ENCODE assay signal across 10 cellular contexts in the genomic region with DNA sequence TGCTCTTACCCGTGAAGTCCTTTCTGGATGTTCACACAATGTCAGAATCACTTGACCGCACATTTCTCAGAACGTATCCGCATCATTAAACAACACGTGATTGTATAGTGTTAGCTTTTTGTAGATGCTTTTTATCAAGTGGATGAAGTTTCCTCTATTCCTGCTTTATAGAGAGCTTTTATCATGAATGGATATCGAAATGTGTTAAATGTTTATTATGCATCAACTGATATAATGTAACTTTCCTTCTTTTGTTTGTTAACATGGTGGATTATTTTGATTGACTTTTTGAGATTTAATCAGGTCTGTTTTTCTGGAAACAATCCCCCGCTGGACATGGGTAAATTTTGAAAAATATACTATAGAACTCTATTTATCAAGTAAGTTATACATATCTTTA. TPM values are rescaled to one million over a fixed set of nuclear protein-coding genes. Genes with fewer than 3 reads are reported as not detected.
A peak's percentile ranks its signal among the peaks of the same experiment; 100 is the strongest.
DNase-seq lines count a peak whose midpoint lies in the region; ATAC-seq, FAIRE-seq and TF ChIP-seq lines count a peak whose summit lies in the region.
"Not testable (repeated sequence)": the region's sequence is repeated elsewhere in the genome, so short reads cannot be mapped to it uniquely, and the experiment has no call there.
"Had no signal": no experiment of that assay in that cellular context is flagged by ENCODE, and none has a peak within 500 bp of the region (broad histone marks: within the 10 kb centered on the region; RNA-seq: fewer than 3 reads in every experiment).

A gene with protein sequence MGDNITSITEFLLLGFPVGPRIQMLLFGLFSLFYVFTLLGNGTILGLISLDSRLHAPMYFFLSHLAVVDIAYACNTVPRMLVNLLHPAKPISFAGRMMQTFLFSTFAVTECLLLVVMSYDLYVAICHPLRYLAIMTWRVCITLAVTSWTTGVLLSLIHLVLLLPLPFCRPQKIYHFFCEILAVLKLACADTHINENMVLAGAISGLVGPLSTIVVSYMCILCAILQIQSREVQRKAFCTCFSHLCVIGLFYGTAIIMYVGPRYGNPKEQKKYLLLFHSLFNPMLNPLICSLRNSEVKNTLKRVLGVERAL (minus strand): TSS at position 101 of the 400 bp plus-strand sequence. CDS start 5,164 bp downstream, outside the sequence.

- H3K14ac ChIP-seq in H1 (ENCODE audit: insufficient read length): not testable (repeated sequence)

- not testable (repeated sequence) for H3K56ac ChIP-seq in H1 (replicated peaks; ENCODE audit: insufficient read length, low read depth, low read length)

- not testable (repeated sequence) for H3K27me3 ChIP-seq in H1 (replicated peaks in 1 of 4; ENCODE audit: control insufficient read depth in 3 of 4, extremely low read depth in 1 of 4, insufficient read depth in 3 of 4, low read length in 3 of 4); thyroid gland

- not testable (repeated sequence) for BruUV-seq in Calu3 (replicated peaks; lab: Mats Ljungman, UMichigan)

- not testable (repeated sequence) for H3K36me3 ChIP-seq in H1 (ENCODE audit: control insufficient read depth in 2 of 4, insufficient read depth in 4 of 4, low read length in 3 of 4); mucosa of descending colon (ENCODE audit: low read depth); thyroid gland

- H3K4me3 Mint-ChIP-seq in Calu3 (ENCODE audit: low read depth, unreplicated experiment): not testable (repeated sequence)

- TF ChIP-seq RAD21 in H1 (IDR thresholded peaks at IDR 0.05 in 1 of 2, conservative IDR thresholded peaks at IDR 0.05 in 1 of 2; ENCODE audit: low read depth in 2 of 2, low read length in 2 of 2): not testable (repeated sequence)

- H3K4me3 ChIP-seq in H1 (ENCODE audit: extremely low read depth in 1 of 4, insufficient read depth in 2 of 4, low read depth in 3 of 4, low read length in 4 of 4); lower leg skin (ENCODE audit: low read depth, poor library complexity, severe bottlenecking); mucosa of descending colon; thyroid gland (replicated peaks in 1 of 3): not testable (repeated sequence)

- not testable (repeated sequence) for ATAC-seq in mucosa of descending colon

- H2BK5ac ChIP-seq in H1 (ENCODE audit: low read depth, low read length): not testable (repeated sequence)

- not testable (repeated sequence) for H3K27ac Mint-ChIP-seq in Calu3 (ENCODE audit: unreplicated experiment)

- H3K36me3 Mint-ChIP-seq in Calu3 (ENCODE audit: insufficient read depth, unreplicated experiment): not testable (repeated sequence)

- not testable (repeated sequence) for H3K79me1 ChIP-seq in H1 (ENCODE audit: low read depth, low read length)

- H3K79me2 ChIP-seq in H1 (ENCODE audit: control insufficient read depth in 1 of 2, insufficient read depth in 2 of 2, low read length in 2 of 2): not testable (repeated sequence)

- not testable (repeated sequence) for H3K23ac ChIP-seq in H1 (ENCODE audit: insufficient read length)

- not testable (repeated sequence) for H3K4me1 Mint-ChIP-seq in Calu3 (ENCODE audit: low read depth, unreplicated experiment)

- H4K91ac ChIP-seq in H1 (replicated peaks; ENCODE audit: insufficient read length, low read length): not testable (repeated sequence)

- not testable (repeated sequence) for H2BK12ac ChIP-seq in H1 (ENCODE audit: low read depth, low read length)

- H2BK120ac ChIP-seq in H1 (replicated peaks; ENCODE audit: low read depth, low read length): not testable (repeated sequence)

- not testable (repeated sequence) for H2BK15ac ChIP-seq in H1 (ENCODE audit: low read length)

- CTCF ChIA-PET in Calu3 (lab: Charles Lee); H1 (lab: Charles Lee; ENCODE audit: partially characterized antibody): not testable (repeated sequence)

- H3K27me3 Mint-ChIP-seq in Calu3 (ENCODE audit: unreplicated experiment): not testable (repeated sequence)

- not testable (repeated sequence) for H2AK5ac ChIP-seq in H1 (ENCODE audit: low read depth, low read length)

- not testable (repeated sequence) for H3K4ac ChIP-seq in H1 (replicated peaks; ENCODE audit: insufficient read length, low read depth, low read length)

- not testable (repeated sequence) for DNase-seq in Calu3; H1 (ENCODE audit: low read depth in 1 of 2, low spot score in 2 of 2); lower leg skin (ENCODE audit: low spot score in 2 of 2); mucosa of descending colon; thyroid gland; ureter (ENCODE audit: low spot score)
- peak; percentile 0 for DNase-seq in RKO (ENCODE audit: low spot score)

- not testable (repeated sequence) for H3K27ac ChIP-seq in H1 (ENCODE audit: low read depth, low read length); thyroid gland

- not testable (repeated sequence) for H3K4me1 ChIP-seq in H1 (replicated peaks in 1 of 4; ENCODE audit: control insufficient read depth in 3 of 4, insufficient read depth in 4 of 4, low read length in 3 of 4); mucosa of descending colon (ENCODE audit: low read depth); thyroid gland

- H3K4me2 ChIP-seq in H1 (ENCODE audit: insufficient read depth in 1 of 2, low read depth in 2 of 2, low read length in 2 of 2): not testable (repeated sequence)

- WGBS in H1 (ENCODE audit: extremely low coverage in 1 of 2, insufficient coverage in 1 of 2, insufficient read length in 1 of 2, insufficient replicate concordance in 2 of 2, low coverage in 1 of 2, low lambda C conversion rate in 2 of 2, missing lambda C conversion rate in 1 of 2), 2 experiments: 88% methylated on average over 6 of the region's 7 CpGs; no CpG with 5 or more reads in 1 of the 2 experiments
- WGBS in lower leg skin, 2 donors: 96 to 97% methylated on average over 6 to 7 of the region's 7 CpGs
- 85 to 100% methylated on average over 2 to 6 of the region's 7 CpGs for WGBS in thyroid gland, 2 donors

- not testable (repeated sequence) for H3K23me2 ChIP-seq in H1 (ENCODE audit: low read depth, low read length)

- H3K18ac ChIP-seq in H1 (ENCODE audit: extremely low read depth, low read length): not testable (repeated sequence)

- POLR2A ChIA-PET in H1 (lab: Charles Lee; ENCODE audit: partially characterized antibody): not testable (repeated sequence)

- not testable (repeated sequence) for TF ChIP-seq EP300 in H1 (IDR thresholded peaks at IDR 0.05; ENCODE audit: borderline replicate concordance in 1 of 2, low read depth in 2 of 2, low read length in 2 of 2)

- FAIRE-seq in H1 (lab: Jason Lieb, UNC): peak; percentile 24

- H4K5ac ChIP-seq in H1 (ENCODE audit: insufficient read length, low read depth, low read length): not testable (repeated sequence)

- H3K9me3 ChIP-seq in H1 (ENCODE audit: insufficient read depth in 2 of 2, low read depth in 1 of 2, low read length in 1 of 2); mucosa of descending colon; thyroid gland: not testable (repeated sequence)

- H4K8ac ChIP-seq in H1 (ENCODE audit: extremely low read depth, insufficient read depth, low read length): not testable (repeated sequence)

- H2AFZ ChIP-seq in H1 (ENCODE audit: low read length): not testable (repeated sequence)

- H4K20me1 ChIP-seq in H1 (replicated peaks in 1 of 2; ENCODE audit: control insufficient read depth in 1 of 2, insufficient read depth in 2 of 2, low read length in 2 of 2): not testable (repeated sequence)

- not testable (repeated sequence) for H3K9me3 Mint-ChIP-seq in Calu3 (ENCODE audit: low read depth, unreplicated experiment)

- intact Hi-C loops in Calu3 (cut with micrococcal nuclease; ENCODE audit: unreplicated experiment); lower leg skin (cut with DNase I; ENCODE audit: low total_unique reads); mucosa of descending colon (cut with DNase I, micrococcal nuclease); thyroid gland (cut with DNase I): not testable (repeated sequence)

- TF ChIP-seq POLR2A in H1 (IDR thresholded peaks at IDR 0.05; ENCODE audit: control extremely low read depth in 1 of 2, low read depth in 2 of 2, low read length in 2 of 2); lower leg skin (IDR thresholded peaks at IDR 0.05); thyroid gland (IDR thresholded peaks at IDR 0.05): not testable (repeated sequence)

- not testable (repeated sequence) for H3K9ac ChIP-seq in H1 (replicated peaks in 1 of 4; ENCODE audit: extremely low read depth in 1 of 4, low read depth in 3 of 4, low read length in 3 of 4)

- not testable (repeated sequence) for TF ChIP-seq CTCF in Calu3 (IDR thresholded peaks at IDR 0.05; ENCODE audit: unreplicated experiment); H1 (IDR thresholded peaks at IDR 0.05; ENCODE audit: control extremely low read depth in 1 of 3, insufficient read depth in 1 of 3, low read depth in 1 of 3, low read length in 3 of 3); lower leg skin (IDR thresholded peaks at IDR 0.05); mucosa of descending colon (IDR thresholded peaks at IDR 0.05); thyroid gland (IDR thresholded peaks at IDR 0.05)

- H2BK20ac ChIP-seq in H1 (ENCODE audit: low read length): not testable (repeated sequence)

RNA-seq across cellular contexts. Expression of the gene that starts here (rescaled TPM):
- total RNA-seq in Calu3 (2022) (16.3 and 18.9 TPM in 2 replicates), lower leg skin (10 to 100 TPM; 11.2 to 52.1 (median 19.3) TPM), mucosa of descending colon (10 to 100 TPM; 12.4 to 46.2 (median 16.2) TPM), thyroid gland (10 to 100 TPM; 16.8 to 36.0 (median 26.5) TPM), ureter (10.8 TPM)
- 1.6 and 1.9 TPM in 2 replicates for total RNA-seq in H1 (2021; fragmentation: NEBNext Ultra II Directional; extraction: Animal tissue kit (Norgen Biotek cat#: 25700))
- polyA plus RNA-seq in H1 (2011; rRNA removed): 3.3 and 3.4 TPM in 2 replicates
- 1.1 TPM for polyA plus RNA-seq in H1 (2011; cell fraction: cytosol; rRNA removed)
- polyA plus RNA-seq in H1 (2011; cell fraction: nucleus; rRNA removed): 9.5 TPM
- polyA plus RNA-seq in H1 (2012, experiment 1 of 2): 1.5 to 2.5 TPM (median 1.9 TPM) in 4 replicates
- 0.26 TPM for polyA plus RNA-seq in H1 (2012, experiment 2 of 2)
- 1.8 TPM for polyA plus RNA-seq in H1 (2013, experiment 1 of 2)
- polyA plus RNA-seq in H1 (2013, experiment 2 of 2): 1.6 TPM
- polyA minus RNA-seq in H1 (2011; rRNA and poly(A)+ RNA removed): 5.5 and 7.9 TPM in 2 replicates
- polyA minus RNA-seq in H1 (2011; cell fraction: cytosol; rRNA and poly(A)+ RNA removed): 2.1 TPM
- 9.2 TPM for polyA minus RNA-seq in H1 (2011; cell fraction: nucleus; rRNA and poly(A)+ RNA removed)
- total RNA-seq: GM23248, H4 had no signal
- polyA plus RNA-seq: AG04450 had no signal
